In genomic region chr22:39221999-39222686, GRCh38 we compare ENCODE assay signal across 15 cellular contexts.
"Had no signal": no experiment of that assay in that cellular context is flagged by ENCODE, and none has a peak within 500 bp of the region (broad histone marks: within the 10 kb centered on the region; RNA-seq: fewer than 3 reads in every experiment).

No MANE protein-coding gene starts in this region.

- H3K36me3 ChIP-seq: prostate gland, right lobe of liver, thoracic aorta had no signal

- H3K9me3 ChIP-seq: prostate gland, right lobe of liver, thoracic aorta had no signal

- FAIRE-seq: colon, endometrium had no signal

- H3K4me1 ChIP-seq: esophagus muscularis mucosa, prostate gland, right lobe of liver, stomach had no signal

- H3K27me3 ChIP-seq: cardiac muscle cell, right lobe of liver had no signal

- H3K27ac ChIP-seq: cardiac muscle cell, prostate gland, right lobe of liver, stomach, thoracic aorta had no signal

- H3K4me3 ChIP-seq: cardiac muscle cell, esophagus muscularis mucosa, prostate gland, right lobe of liver, stomach, thoracic aorta had no signal

- DNase-seq: activated CD4-positive, alpha-beta T cell treated with anti-CD3 and anti-CD28 coated beads for 1 hour; activated CD4-positive, alpha-beta T cell treated with anti-CD3 and anti-CD28 coated beads, Interleukin-2, amount 50 U/mL, for 4 hours; activated naive CD4-positive, alpha-beta T cell treated with Interleukin-2 at 50 U/mL for 16 hours; activated T-cell treated with anti-CD3 and anti-CD28 coated beads for 4 hours; hippocampal formation; mesendoderm; occipital lobe; stomach had no signal
